Comparison of ENCODE assay signal across 9 cellular contexts in the genomic region with DNA sequence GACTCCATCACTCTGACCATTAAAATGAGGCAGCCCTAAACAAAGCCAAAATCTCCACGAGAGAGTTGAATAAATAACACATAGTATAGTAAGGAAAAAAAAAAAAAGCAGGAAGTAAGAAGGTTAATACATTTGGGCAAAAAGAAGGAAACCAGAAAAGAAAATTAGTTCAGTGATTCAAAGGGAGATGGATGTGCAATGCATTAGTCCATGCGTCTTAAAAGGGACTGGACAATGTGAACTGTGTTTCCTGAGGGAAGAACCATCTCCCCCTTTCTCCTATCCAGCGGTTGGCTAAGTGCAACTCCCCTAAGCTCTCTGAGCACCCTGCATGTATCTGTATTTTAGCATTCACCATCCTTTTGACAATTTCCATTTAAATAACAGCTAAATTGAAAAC. TPM values are rescaled to one million over a fixed set of nuclear protein-coding genes. Genes with fewer than 3 reads are reported as not detected.
A peak's percentile ranks its signal among the peaks of the same experiment; 100 is the strongest.
DNase-seq lines count a peak whose midpoint lies in the region; ATAC-seq, FAIRE-seq and TF ChIP-seq lines count a peak whose summit lies in the region.
"Had no signal": no experiment of that assay in that cellular context is flagged by ENCODE, and none has a peak within 500 bp of the region (broad histone marks: within the 10 kb centered on the region; RNA-seq: fewer than 3 reads in every experiment).

No MANE protein-coding gene starts in this region.

- H3K4me3 Mint-ChIP-seq in activated CD8-positive, alpha-beta memory T cell treated with anti-CD3 and anti-CD28 coated beads, Interleukin-2, amount 10 ng/mL, durations not matched to agents 7 days and 5 days: peak overlapping the region; percentile 97
- peak overlapping the region; percentile 99 for H3K4me3 Mint-ChIP-seq in activated T-helper 17 cell treated with anti-CD3 and anti-CD28 coated beads, Interleukin-2, amount 50 U/mL, for 72 hours

- no peaks in the 10 kb centered on the region for H3K27me3 ChIP-seq in kidney epithelial cell (ENCODE audit: control insufficient read depth, insufficient read depth, low read length)
- H3K27me3 ChIP-seq in thyroid gland: no peaks in the 10 kb centered on the region
- no peaks in the 10 kb centered on the region for H3K27me3 ChIP-seq in small intestine (ENCODE audit: control insufficient read depth in 2 of 2, insufficient read depth in 2 of 2, low read length in 2 of 2)

- H3K4me1 ChIP-seq in thyroid gland (peaks cover 22 to 30% of the 10 kb centered on the region in 2 donors), small intestine (ENCODE audit: control insufficient read depth in 2 of 2, insufficient read depth in 1 of 2, low read depth in 1 of 2, low read length in 1 of 2) (peaks cover 4% of the 10 kb centered on the region in 2 donors)

- H3K27ac ChIP-seq in thyroid gland (peak overlapping the region in 1 of 3 donors; percentile 85), small intestine (ENCODE audit: low read depth in 1 of 2, low read length in 1 of 2) (no peak overlapping the region)

- FAIRE-seq in small intestine (lab: Jason Lieb, UNC): no peak

- CTCF ChIA-PET in activated CD8-positive, alpha-beta memory T cell treated with anti-CD3 and anti-CD28 coated beads, Interleukin-2, amount 10 ng/mL, durations not matched to agents 7 days and 5 days (lab: Charles Lee): interaction anchor here (1.2 to 2.1 kb wide), 4 partner anchors 9 to 44 kb away, joined by 3 to 7 read pairs (median 5); no protein-coding TSS in a partner anchor

- no peaks in the 10 kb centered on the region for H3K27me3 Mint-ChIP-seq in activated CD8-positive, alpha-beta memory T cell treated with anti-CD3 and anti-CD28 coated beads, Interleukin-2, amount 10 ng/mL, durations not matched to agents 7 days and 5 days
- no peaks in the 10 kb centered on the region for H3K27me3 Mint-ChIP-seq in activated T-helper 17 cell treated with anti-CD3 and anti-CD28 coated beads, Interleukin-2, amount 50 U/mL, for 72 hours

- H3K4me3 ChIP-seq in kidney epithelial cell (ENCODE audit: low read depth, low read length): peak overlapping the region; percentile 92
- peak overlapping the region in 2 of 3 donors; percentile 64 to 79 for H3K4me3 ChIP-seq in thyroid gland (replicated peaks in 1 of 3)
- peak overlapping the region in 1 of 2 donors; percentile 75 for H3K4me3 ChIP-seq in small intestine (ENCODE audit: low read depth in 1 of 2, low read length in 2 of 2)

- H3K27ac Mint-ChIP-seq in activated CD8-positive, alpha-beta memory T cell treated with anti-CD3 and anti-CD28 coated beads, Interleukin-2, amount 10 ng/mL, durations not matched to agents 7 days and 5 days: peak overlapping the region; percentile 100
- H3K27ac Mint-ChIP-seq in activated T-helper 17 cell treated with anti-CD3 and anti-CD28 coated beads, Interleukin-2, amount 50 U/mL, for 72 hours: peak overlapping the region; percentile 100

- DNase-seq in activated CD8-positive, alpha-beta memory T cell treated with anti-CD3 and anti-CD28 coated beads, Interleukin-2, amount 10 ng/mL, durations not matched to agents 7 days and 5 days: no peak
- DNase-seq in activated CD8-positive, alpha-beta memory T cell treated with anti-CD3 and anti-CD28 coated beads for 24 hours: no peak
- no peak for DNase-seq in kidney epithelial cell (ENCODE audit: low read depth)
- no peak for DNase-seq in thyroid gland
- DNase-seq in stimulated activated CD4-positive, alpha-beta T cell treated with anti-CD3 and anti-CD28 coated beads, Interleukin-4, amount 100 ng/mL, for 4 hours: no peak
- DNase-seq in small intestine: no peak
- DNase-seq: NCI-H1048 had no signal

- intact Hi-C loops in thyroid gland (cut with DNase I): no loop called here

- 34 to 41% methylated on average over 3 of the region's 3 CpGs for WGBS in thyroid gland, 2 donors
- WGBS in small intestine, 3 donors: 24 to 37% (median 29%) methylated on average over 3 of the region's 3 CpGs

- peaks cover 20% of the 10 kb centered on the region for H3K36me3 Mint-ChIP-seq in activated CD8-positive, alpha-beta memory T cell treated with anti-CD3 and anti-CD28 coated beads, Interleukin-2, amount 10 ng/mL, durations not matched to agents 7 days and 5 days
- peaks cover 66% of the 10 kb centered on the region for H3K36me3 Mint-ChIP-seq in activated T-helper 17 cell treated with anti-CD3 and anti-CD28 coated beads, Interleukin-2, amount 50 U/mL, for 72 hours (ENCODE audit: low read depth)

- H3K36me3 ChIP-seq in kidney epithelial cell (ENCODE audit: control insufficient read depth, insufficient read depth, low read length) (no peaks in the 10 kb centered on the region), thyroid gland (peaks cover 18 to 19% of the 10 kb centered on the region in 2 donors), small intestine (ENCODE audit: control insufficient read depth in 2 of 2, insufficient read depth in 2 of 2, low read length in 2 of 2) (peaks cover 0 to 4% of the 10 kb centered on the region in 2 donors)

- ATAC-seq in activated CD8-positive, alpha-beta memory T cell treated with anti-CD3 and anti-CD28 coated beads, Interleukin-2, amount 10 ng/mL, durations not matched to agents 7 days and 5 days: no peak
- ATAC-seq in activated T-helper 17 cell treated with anti-CD3 and anti-CD28 coated beads, Interleukin-2, amount 50 U/mL, for 72 hours (replicated peaks): no peak
- no peak for ATAC-seq in HG03139 (IDR thresholded peaks at IDR 0.05; ENCODE audit: unreplicated experiment)

- no peaks in the 10 kb centered on the region for H3K9me3 Mint-ChIP-seq in activated CD8-positive, alpha-beta memory T cell treated with anti-CD3 and anti-CD28 coated beads, Interleukin-2, amount 10 ng/mL, durations not matched to agents 7 days and 5 days (ENCODE audit: low read depth)
- H3K9me3 Mint-ChIP-seq in activated T-helper 17 cell treated with anti-CD3 and anti-CD28 coated beads, Interleukin-2, amount 50 U/mL, for 72 hours: no peaks in the 10 kb centered on the region

- H3K4me1 Mint-ChIP-seq in activated CD8-positive, alpha-beta memory T cell treated with anti-CD3 and anti-CD28 coated beads, Interleukin-2, amount 10 ng/mL, durations not matched to agents 7 days and 5 days: peaks cover 45% of the 10 kb centered on the region
- peaks cover 9% of the 10 kb centered on the region for H3K4me1 Mint-ChIP-seq in activated T-helper 17 cell treated with anti-CD3 and anti-CD28 coated beads, Interleukin-2, amount 50 U/mL, for 72 hours

- TF ChIP-seq CTCF in kidney epithelial cell (IDR thresholded peaks at IDR 0.05; ENCODE audit: insufficient read depth, low read length, poor library complexity, severe bottlenecking) (no peak), thyroid gland (IDR thresholded peaks at IDR 0.05) (no peak)

- no peak for TF ChIP-seq POLR2A in thyroid gland (IDR thresholded peaks at IDR 0.05)

- no peaks in the 10 kb centered on the region for H3K9me3 ChIP-seq in thyroid gland
- no peaks in the 10 kb centered on the region for H3K9me3 ChIP-seq in small intestine (ENCODE audit: control insufficient read depth, low read depth)

RNA-seq across cellular contexts. Expression of a gene that starts 1.4 kb away (rescaled TPM):
- total RNA-seq in activated CD8-positive, alpha-beta memory T cell treated with anti-CD3 and anti-CD28 coated beads, Interleukin-2, amount 10 ng/mL, durations not matched to agents 7 days and 5 days: 10 to 100 TPM; 20.7 to 21.6 TPM
- 10 to 100 TPM; 15.0 to 35.7 TPM for total RNA-seq in activated T-helper 17 cell treated with anti-CD3 and anti-CD28 coated beads, Interleukin-2, amount 50 U/mL, for 72 hours
- 11.2 and 15.3 TPM in 2 replicates for total RNA-seq in kidney epithelial cell
- 10 to 100 TPM; 43.1 to 82.1 (median 65.0) TPM for total RNA-seq in thyroid gland
- polyA plus RNA-seq in small intestine: 10 to 100 TPM in 2 of 3 donors, 1 to 10 TPM in 1; 9.2 to 13.0 (median 11.1) TPM

RNA-seq across cellular contexts. Expression of a gene that starts 1.5 kb away (rescaled TPM):
- total RNA-seq in activated CD8-positive, alpha-beta memory T cell treated with anti-CD3 and anti-CD28 coated beads, Interleukin-2, amount 10 ng/mL, durations not matched to agents 7 days and 5 days: 10 to 100 TPM; 22.3 to 25.9 TPM
- total RNA-seq in activated T-helper 17 cell treated with anti-CD3 and anti-CD28 coated beads, Interleukin-2, amount 50 U/mL, for 72 hours: 10 to 100 TPM; 18.7 to 42.5 TPM
- total RNA-seq in kidney epithelial cell: 17.5 and 23.8 TPM in 2 replicates
- 10 to 100 TPM; 20.6 to 35.1 (median 30.7) TPM for total RNA-seq in thyroid gland
- polyA plus RNA-seq in small intestine: 1 to 10 TPM; 2.5 to 5.3 (median 3.8) TPM
